28 cellular contexts compared by ENCODE assay signal in the genomic region with DNA sequence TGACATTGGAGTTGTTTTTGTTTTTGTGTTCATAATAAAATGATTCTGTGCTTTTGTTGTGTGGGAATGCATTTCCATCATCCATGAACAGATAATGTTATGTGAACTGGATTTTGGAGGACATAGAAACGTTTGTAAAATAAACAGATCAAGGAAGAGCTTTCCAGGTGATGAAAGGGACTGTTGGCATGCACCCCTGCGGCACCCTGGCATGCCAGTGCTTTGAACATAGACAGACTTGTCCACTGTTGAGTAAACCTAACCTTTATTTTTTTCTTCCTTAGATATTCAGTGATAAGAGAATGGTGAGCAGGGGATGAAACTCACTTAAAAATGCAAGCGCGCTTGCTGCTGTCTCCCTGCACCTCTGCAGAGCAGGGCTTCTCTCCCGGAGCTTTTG.
"Had no signal": no experiment of that assay in that cellular context is flagged by ENCODE, and none has a peak within 500 bp of the region (broad histone marks: within the 10 kb centered on the region; RNA-seq: fewer than 3 reads in every experiment).

No MANE protein-coding gene starts in this region.

- H3K27ac ChIP-seq: brain microvascular endothelial cell, SJSA1 had no signal

- H3K9ac ChIP-seq: SK-N-SH had no signal

- H3K4me2 ChIP-seq: SK-N-SH had no signal

- H3K4me3 ChIP-seq: MG63, SJSA1 had no signal

- DNase-seq: activated CD4-positive, alpha-beta memory T cell treated with anti-CD3 and anti-CD28 coated beads for 36 hours; activated CD4-positive, alpha-beta T cell treated with anti-CD3 and anti-CD28 coated beads for 4 hours; activated CD4-positive, alpha-beta T cell treated with anti-CD3 and anti-CD28 coated beads, Interleukin-2, amount 50 U/mL, for 1 hour; activated CD4-positive, CD25-positive, alpha-beta regulatory T cell treated with anti-CD3 and anti-CD28 coated beads, Interleukin-2, amount 50 U/mL, for 72 hours; activated CD8-positive, alpha-beta memory T cell treated with anti-CD3 and anti-CD28 coated beads, Interleukin-2, amount 50 U/mL, for 4 hours; activated effector memory CD4-positive, alpha-beta T cell treated with anti-CD3 and anti-CD28 coated beads, Interleukin-2, amount 50 U/mL, for 16 hours; activated naive CD4-positive, alpha-beta T cell; activated naive CD4-positive, alpha-beta T cell treated with anti-CD3 and anti-CD28 coated beads, Interleukin-2, amount 50 U/mL, for 16 hours; activated naive CD8-positive, alpha-beta T cell treated with anti-CD3 and anti-CD28 coated beads for 36 hours; activated T-cell treated with anti-CD3 and anti-CD28 coated beads for 4 hours; activated T-cell treated with anti-CD3 and anti-CD28 coated beads, Interleukin-2, amount 50 U/mL, for 4 hours; amniotic stem cell; aorta; brain microvascular endothelial cell; Kasumi-1; KG1; MG63; NCI-H1048; NCI-H1436 treated with DMSO at 0.1 percent for 48 hours; NCI-H1694 treated with DMSO at 0.1 percent for 48 hours; NCI-H2029; NCI-H345; NCI-H524 treated with DMSO at 0.1 percent for 48 hours; SHP77 treated with DMSO at 0.1 percent for 48 hours; SK-N-SH had no signal

- FAIRE-seq: TTC549 had no signal

- H3K9me3 ChIP-seq: MG63, SJSA1, SK-N-SH had no signal

- ATAC-seq: activated T-cell treated with anti-CD3 and anti-CD28 coated beads, Interleukin-2, amount 50 U/mL, for 4 hours; Panc1 had no signal

- H3K27me3 ChIP-seq: brain microvascular endothelial cell, MG63 had no signal
